8 cellular contexts compared by ENCODE assay signal in the genomic region with DNA sequence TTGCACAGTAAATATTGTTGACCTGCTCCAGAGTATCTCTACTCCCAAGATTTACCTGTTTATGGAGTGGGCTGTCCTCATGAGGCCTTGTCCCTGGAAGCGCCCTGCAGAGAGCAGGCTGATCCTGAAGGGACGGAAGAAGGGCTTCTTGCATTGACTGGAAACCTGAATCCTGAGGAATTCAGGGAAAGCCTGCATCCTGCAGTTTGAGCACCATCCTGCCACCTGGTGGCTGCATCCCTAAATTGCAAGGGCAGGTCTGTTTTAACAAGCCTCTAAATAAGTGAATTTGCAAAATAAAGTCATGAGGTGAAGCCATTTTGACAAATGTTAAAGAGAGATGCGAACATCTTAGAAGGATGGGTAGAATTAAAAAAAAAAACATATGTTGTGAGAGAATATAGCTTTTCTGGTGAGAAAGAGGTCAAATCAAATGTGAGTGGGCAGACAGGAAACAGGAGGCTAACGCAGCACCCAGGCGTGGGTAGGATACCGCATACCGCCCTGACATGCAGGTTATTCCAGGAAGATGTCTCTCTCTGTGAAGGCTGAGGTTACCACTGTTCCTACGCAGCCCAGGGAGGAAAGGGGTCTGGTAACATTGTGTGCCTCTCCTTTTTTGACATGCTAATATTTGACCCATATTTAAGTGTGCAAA.
A peak's percentile ranks its signal among the peaks of the same experiment; 100 is the strongest.
DNase-seq lines count a peak whose midpoint lies in the region; ATAC-seq, FAIRE-seq and TF ChIP-seq lines count a peak whose summit lies in the region.

No MANE protein-coding gene starts in this region.

- peak; percentile 77 for FAIRE-seq in TTC549 (lab: Jason Lieb, UNC)

- H3K36me3 ChIP-seq in upper lobe of left lung: no peaks in the 10 kb centered on the region

- no peaks in the 10 kb centered on the region for H3K9me3 ChIP-seq in upper lobe of left lung

- H3K36me3 Mint-ChIP-seq in CD14-positive monocyte: no peaks in the 10 kb centered on the region

- no peak for TF ChIP-seq POLR2A in upper lobe of left lung (IDR thresholded peaks at IDR 0.05)

- H3K27ac Mint-ChIP-seq in CD14-positive monocyte: no peak overlapping the region

- no peak overlapping the region for H3K27ac ChIP-seq in upper lobe of left lung

- no peaks in the 10 kb centered on the region for H3K9me3 Mint-ChIP-seq in CD14-positive monocyte

- H3K4me1 ChIP-seq in upper lobe of left lung: no peaks in the 10 kb centered on the region

- intact Hi-C loops in CD14-positive monocyte (cut with micrococcal nuclease): loop anchor here (2.0 to 10.0 kb wide), 5 partner anchors 243 to 577 kb away; no protein-coding TSS in a partner anchor

- H3K27me3 Mint-ChIP-seq in CD14-positive monocyte (ENCODE audit: low read depth in 3 of 3): peaks cover 0 to 3% (median 3%) of the 10 kb centered on the region in 3 donors

- TF ChIP-seq CTCF in CD14-positive monocyte (IDR thresholded peaks at IDR 0.05): peak; percentile 98
- TF ChIP-seq CTCF in upper lobe of left lung (IDR thresholded peaks at IDR 0.05): peak in 5 of 6 experiments; percentile 37 to 68 (median 61)

- H3K27me3 ChIP-seq in upper lobe of left lung: no peaks in the 10 kb centered on the region

- 64 to 80% methylated on average over 8 of the region's 8 CpGs for WGBS in upper lobe of left lung, 2 donors

- DNase-seq in CD14-positive monocyte (ENCODE audit: low spot score) (no peak), HT-29 (ENCODE audit: low spot score) (peak; percentile 74), cerebellar cortex (ENCODE audit: low spot score) (peak; percentile 39), mucosa of gallbladder (ENCODE audit: low spot score) (peak; percentile 54), upper lobe of left lung (peak in 1 of 2 donors; percentile 35), NCI-H2196 (lab: John Stamatoyannopoulos, UW; ENCODE audit: unreplicated experiment) (no peak), HCEC 1CT (no peak)

- TF ChIP-seq EP300 in upper lobe of left lung (IDR thresholded peaks at IDR 0.05): no peak

- no peak overlapping the region for H3K4me3 ChIP-seq in upper lobe of left lung

- H3K4me1 Mint-ChIP-seq in CD14-positive monocyte: peaks cover 3% of the 10 kb centered on the region

- ATAC-seq in upper lobe of left lung (ENCODE audit: low FRiP score in 2 of 2): peak in 1 of 2 donors; percentile 28

- H3K4me3 Mint-ChIP-seq in CD14-positive monocyte: no peak overlapping the region

Comparison
In these comparisons a context has a peak if more than half of its experiments do, and no peak if none do; other contexts are left out.
1. DNase-seq: peak in HT-29 (single experiment), cerebellar cortex (single experiment) and mucosa of gallbladder (single experiment); none in CD14-positive monocyte (single experiment), NCI-H2196 (single experiment) and HCEC 1CT (single experiment).